18 cellular contexts compared by ENCODE assay signal in the genomic region with DNA sequence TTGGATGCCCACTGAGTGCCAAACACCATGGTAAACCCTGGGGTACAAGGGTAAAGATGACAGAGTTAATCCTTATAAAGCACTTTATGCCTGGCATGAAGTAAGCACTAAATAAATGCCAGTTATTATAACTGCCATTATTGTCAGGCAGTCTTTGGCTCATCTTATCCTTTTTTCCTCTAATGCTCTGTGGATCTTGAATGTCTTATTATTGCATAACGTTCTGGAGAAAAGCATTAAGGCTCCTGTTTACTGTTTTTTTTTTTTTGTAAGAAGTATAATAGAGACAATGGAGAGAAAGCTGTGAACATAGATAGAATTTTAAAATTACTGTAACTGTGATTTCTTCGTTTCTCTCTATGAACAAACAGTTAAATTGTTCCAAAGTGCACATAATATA.
DNase-seq lines count a peak whose midpoint lies in the region; ATAC-seq and TF ChIP-seq lines count a peak whose summit lies in the region.
"Had no signal": no experiment of that assay in that cellular context is flagged by ENCODE, and none has a peak within 500 bp of the region (broad histone marks: within the 10 kb centered on the region; RNA-seq: fewer than 3 reads in every experiment).

No MANE protein-coding gene starts in this region.

- intact Hi-C loops in Right ventricle myocardium inferior (cut with DNase I), result no loop called here
- intact Hi-C loops in left cardiac atrium (cut with DNase I), result no loop called here
- intact Hi-C loops in left lung (cut with DNase I), result no loop called here

- TF ChIP-seq CTCF in choroid plexus epithelial cell (conservative IDR thresholded peaks at IDR 0.05; ENCODE audit: low read depth, low read length) (no peak), left lung (IDR thresholded peaks at IDR 0.05) (no peak)

- no peaks in the 10 kb centered on the region for H3K27me3 ChIP-seq in left lung
- H3K27me3 ChIP-seq in skeletal muscle tissue (ENCODE audit: control insufficient read depth in 3 of 3, insufficient read depth in 3 of 3, low read length in 3 of 3), result no peaks in the 10 kb centered on the region
- no peaks in the 10 kb centered on the region for H3K27me3 ChIP-seq in HAP-1 (ENCODE audit: low read depth)
- H3K27me3 ChIP-seq: BLaER1 had no signal

- H3K9me3 ChIP-seq in left lung (peaks cover 0 to 8% of the 10 kb centered on the region in 2 donors), skeletal muscle tissue (ENCODE audit: control insufficient read depth in 3 of 3, low read length in 3 of 3) (peaks cover 0 to 2% (median 0%) of the 10 kb centered on the region in 3 donors), HAP-1 (no peaks in the 10 kb centered on the region)
- H3K9me3 ChIP-seq: BLaER1 had no signal

- in situ Hi-C loops in HAP-1 (cut with MboI; ENCODE audit: low sequenced_read_pairs), result no loop called here

- H3K27ac ChIP-seq in left lung, result peak overlapping the region; percentile 1 to 69
- H3K27ac ChIP-seq in skeletal muscle tissue (ENCODE audit: low read depth, low read length), result peak overlapping the region; percentile 46
- H3K27ac ChIP-seq: BLaER1 had no signal

- H3K4me1 ChIP-seq in left lung (no peaks in the 10 kb centered on the region), skeletal muscle tissue (ENCODE audit: control insufficient read depth in 3 of 3, insufficient read depth in 3 of 3, low read length in 3 of 3) (no peaks in the 10 kb centered on the region), HAP-1 (peaks cover 15% of the 10 kb centered on the region)
- H3K4me1 ChIP-seq: BLaER1 had no signal

- DNase-seq in Right ventricle myocardium inferior (ENCODE audit: missing footprints) (no peak), left cardiac atrium (no peak), choroid plexus epithelial cell (ENCODE audit: low read depth) (peak; percentile 18), left lung (no peak), HAP-1 (ENCODE audit: low spot score in 2 of 2) (no peak), EL (no peak), CD1c-positive myeloid dendritic cell (ENCODE audit: extremely low spot score) (no peak)
- DNase-seq: 8988T; CD8-positive, alpha-beta memory T cell; DMS79 treated with DMSO at 0.1 percent for 48 hours; GOT3; KG1; NCI-H1417 treated with DMSO at 0.1 percent for 48 hours; NCI-H2029 treated with DMSO at 0.1 percent for 48 hours; NCI-H2171 treated with DMSO at 0.1 percent for 48 hours; NK-92 treated with Interleukin-12 subunit alpha and Interleukin-12 subunit beta, amount 100 ng/mL, for 24 hours had no signal

- H3K36me3 ChIP-seq in left lung, result no peaks in the 10 kb centered on the region
- H3K36me3 ChIP-seq in skeletal muscle tissue (ENCODE audit: control insufficient read depth in 3 of 3, insufficient read depth in 3 of 3, low read length in 3 of 3), result no peaks in the 10 kb centered on the region
- no peaks in the 10 kb centered on the region for H3K36me3 ChIP-seq in HAP-1 (replicated peaks)
- H3K36me3 ChIP-seq: BLaER1 had no signal

- no peak overlapping the region for H3K9ac ChIP-seq in skeletal muscle tissue (ENCODE audit: low read depth in 1 of 3, low read length in 3 of 3)
- H3K9ac ChIP-seq: BLaER1 had no signal

- ATAC-seq in Right ventricle myocardium inferior, result peak; percentile 46
- ATAC-seq in left cardiac atrium, result no peak
- peak; percentile 13 for ATAC-seq in left lung

- no peak overlapping the region for H3K4me3 ChIP-seq in choroid plexus epithelial cell (ENCODE audit: low read depth, low read length)
- H3K4me3 ChIP-seq in left lung, result no peak overlapping the region
- no peak overlapping the region for H3K4me3 ChIP-seq in skeletal muscle tissue (ENCODE audit: low read length in 3 of 3)
- no peak overlapping the region for H3K4me3 ChIP-seq in HAP-1
- H3K4me3 ChIP-seq: BLaER1 had no signal

Comparison
In these comparisons a context has a peak if more than half of its experiments do, and no peak if none do; other contexts are left out.
1. ATAC-seq: peak in Right ventricle myocardium inferior (single experiment) and left lung (single experiment); none in left cardiac atrium (0 of 2).